ENCODE assay signal across 20 cellular contexts in genomic region chr16:11692171-11692570, GRCh38.
"Had no signal": no experiment of that assay in that cellular context is flagged by ENCODE, and none has a peak within 500 bp of the region (broad histone marks: within the 10 kb centered on the region; RNA-seq: fewer than 3 reads in every experiment).

No MANE protein-coding gene starts in this region.

- H3K9me3 ChIP-seq: psoas muscle, spleen, uterus had no signal

- H3K27me3 ChIP-seq: hepatocyte, spleen, uterus had no signal

- ATAC-seq: activated CD8-positive, alpha-beta memory T cell treated with anti-CD3 and anti-CD28 coated beads, Interleukin-2, amount 10 ng/mL, durations not matched to agents 7 days and 5 days; activated CD8-positive, alpha-beta T cell treated with anti-CD3 and anti-CD28 coated beads, Interleukin-2, amount 10 ng/mL, durations not matched to agents 7 days and 5 days; activated naive CD4-positive, alpha-beta T cell treated with anti-CD3 and anti-CD28 coated beads, Interleukin-2, amount 50 U/mL, for 72 hours; activated T-cell treated with anti-CD3 and anti-CD28 coated beads, Interleukin-2, amount 50 U/mL, for 72 hours; naive thymus-derived CD4-positive, alpha-beta T cell had no signal

- H3K36me3 ChIP-seq: uterus had no signal

- H2AFZ ChIP-seq: hepatocyte, parathyroid adenoma had no signal

- H3K4me3 ChIP-seq: hepatocyte, psoas muscle, spleen, uterus had no signal

- H3K4me2 ChIP-seq: hepatocyte had no signal

- H3K4me1 ChIP-seq: uterus had no signal

- DNase-seq: activated CD4-positive, alpha-beta T cell treated with anti-CD3 and anti-CD28 coated beads for 1 hour; activated CD4-positive, alpha-beta T cell treated with anti-CD3 and anti-CD28 coated beads, Interleukin-2, amount 50 U/mL, for 1 hour; activated CD8-positive, alpha-beta T cell treated with anti-CD3 and anti-CD28 coated beads, Interleukin-2, amount 10 ng/mL, durations not matched to agents 7 days and 5 days; activated naive CD4-positive, alpha-beta T cell; activated T-cell treated with anti-CD3 and anti-CD28 coated beads, Interleukin-2, amount 50 U/mL, for 72 hours; effector CD8-positive, alpha-beta T cell; mammary epithelial cell; nucleus accumbens; psoas muscle; spleen; stimulated activated CD4-positive, alpha-beta T cell treated with anti-CD3 and anti-CD28 coated beads, Interleukin-2, amount 100 ng/mL, for 48 hours; SW 1271; T1000 had no signal

- H3K9ac ChIP-seq: parathyroid adenoma had no signal

- H3K27ac ChIP-seq: epithelial cell of prostate, hepatocyte, parathyroid adenoma, psoas muscle, uterus had no signal
